Comparison of ENCODE assay signal across 1 cellular context in genomic region chr12:125330645-125331341, GRCh38.
TF ChIP-seq lines count a peak whose summit lies in the region.

No MANE protein-coding gene starts in this region.

TF ChIP-seq in HEK293, 187 proteins besides CTCF, POLR2A, EP300 and RAD21 (continued from another document):
- no peak for TF ChIP-seq ZBTB49 (tag by site-specific recombination; IDR thresholded peaks at IDR 0.05; ENCODE audit: low read depth)
- no peak for TF ChIP-seq ZNF501 (tag by site-specific recombination; IDR thresholded peaks at IDR 0.05)
- no peak for TF ChIP-seq ZNF791 (tag by site-specific recombination; IDR thresholded peaks at IDR 0.05)
- no peak for TF ChIP-seq ZBTB11 (tag by site-specific recombination; conservative IDR thresholded peaks at IDR 0.05; ENCODE audit: low read depth)
- TF ChIP-seq ZNF214 (tag by site-specific recombination; IDR thresholded peaks at IDR 0.05; ENCODE audit: borderline replicate concordance) = no peak
- peak; percentile 38; the same call in 1 of the 2 replicates for TF ChIP-seq SP3 (tag by site-specific recombination; IDR thresholded peaks at IDR 0.05)
- no peak for TF ChIP-seq MEIS1 (CRISPR knock-in tag; IDR thresholded peaks at IDR 0.05; ENCODE audit: borderline replicate concordance)
- TF ChIP-seq ZNF148 (tag by site-specific recombination; IDR thresholded peaks at IDR 0.05; ENCODE audit: borderline replicate concordance) = no peak
- TF ChIP-seq ZNF510 (tag by site-specific recombination; IDR thresholded peaks at IDR 0.05; ENCODE audit: insufficient replicate concordance) = no peak
- TF ChIP-seq ZXDB (tag by site-specific recombination; IDR thresholded peaks at IDR 0.05) = no peak
- no peak for TF ChIP-seq AEBP2 (tag by site-specific recombination; IDR thresholded peaks at IDR 0.05; ENCODE audit: borderline replicate concordance)
- TF ChIP-seq ZNF416 (tag by site-specific recombination; IDR thresholded peaks at IDR 0.05) = no peak
- no peak for TF ChIP-seq ZSCAN4 (tag by site-specific recombination; IDR thresholded peaks at IDR 0.05)
- no peak for TF ChIP-seq HOXA7 (CRISPR knock-in tag; IDR thresholded peaks at IDR 0.05; ENCODE audit: borderline replicate concordance)
- 0 out of 2 replicates have a peak, but pooled peaks have one; percentile 12 for TF ChIP-seq ZNF600 (tag by site-specific recombination; IDR thresholded peaks at IDR 0.05)
- no peak for TF ChIP-seq WT1 (tag by site-specific recombination; IDR thresholded peaks at IDR 0.05)
- no peak for TF ChIP-seq REPIN1 (tag by site-specific recombination; IDR thresholded peaks at IDR 0.05; ENCODE audit: low read depth)
- TF ChIP-seq PATZ1 (tag by site-specific recombination; IDR thresholded peaks at IDR 0.05) = peak; percentile 44; the same call in 1 of the 2 replicates
- no peak for TF ChIP-seq BCL11B (tag by site-specific recombination; IDR thresholded peaks at IDR 0.05; ENCODE audit: low read depth)
- TF ChIP-seq SALL2 (tag by site-specific recombination; IDR thresholded peaks at IDR 0.05; ENCODE audit: borderline replicate concordance) = no peak
- no peak for TF ChIP-seq ZNF747 (tag by site-specific recombination; IDR thresholded peaks at IDR 0.05)
- TF ChIP-seq GLIS2 (tag by site-specific recombination; IDR thresholded peaks at IDR 0.05) = peak; percentile 74
- TF ChIP-seq ZNF670 (tag by site-specific recombination; IDR thresholded peaks at IDR 0.05; ENCODE audit: low read depth) = no peak
- TF ChIP-seq ZBTB26 (tag by site-specific recombination; optimal IDR thresholded peaks at IDR 0.05) = peak; percentile 12
- peak; percentile 69 for TF ChIP-seq ZFHX2 (tag by site-specific recombination; conservative IDR thresholded peaks at IDR 0.05)
- no peak for TF ChIP-seq ZNF37A (tag by site-specific recombination; IDR thresholded peaks at IDR 0.05)
TF ChIP-seq in HEK293: peak in this region for 10.
